In genomic region chr15:64779630-64780029, GRCh38 we compare ENCODE assay signal across 2 cellular contexts.
TF ChIP-seq lines count a peak whose summit lies in the region.

No MANE protein-coding gene starts in this region.

TF ChIP-seq in WTC11, 78 proteins besides CTCF, POLR2A, EP300 and RAD21:
- no peak for TF ChIP-seq ZNF263 (CRISPR knock-in tag; IDR thresholded peaks at IDR 0.05; ENCODE audit: low read depth)
- TF ChIP-seq ZNF121 (CRISPR knock-in tag; IDR thresholded peaks at IDR 0.05): peak; percentile 91

TF ChIP-seq in H1, 55 proteins besides CTCF, POLR2A, EP300 and RAD21:
- no peak for TF ChIP-seq NRF1 (IDR thresholded peaks at IDR 0.05; ENCODE audit: low read depth, low read length)
- TF ChIP-seq PHF8 (conservative IDR thresholded peaks at IDR 0.05; ENCODE audit: low read depth, low read length): no peak
- no peak for TF ChIP-seq BCL11A (IDR thresholded peaks at IDR 0.05; ENCODE audit: low read depth in 2 of 2, low read length in 2 of 2)
- TF ChIP-seq POLR2AphosphoS5 (IDR thresholded peaks at IDR 0.05; ENCODE audit: low read depth, low read length): no peak
- no peak for TF ChIP-seq SP2 (IDR thresholded peaks at IDR 0.05; ENCODE audit: low read length)
- no peak for TF ChIP-seq ASH2L (IDR thresholded peaks at IDR 0.05; ENCODE audit: low read length)
- no peak for TF ChIP-seq CHD2 (IDR thresholded peaks at IDR 0.05; ENCODE audit: low read length)
- no peak for TF ChIP-seq CHD7 (IDR thresholded peaks at IDR 0.05; ENCODE audit: insufficient replicate concordance, low read length)
- TF ChIP-seq SIX5 (IDR thresholded peaks at IDR 0.05; ENCODE audit: low read depth, low read length): no peak
- TF ChIP-seq EZH2 (IDR thresholded peaks at IDR 0.05; ENCODE audit: low read depth, low read length, severe bottlenecking): no peak
- TF ChIP-seq SIRT6 (IDR thresholded peaks at IDR 0.05; ENCODE audit: low read length): no peak
- TF ChIP-seq POU5F1 (IDR thresholded peaks at IDR 0.05; ENCODE audit: low read depth, low read length): no peak
- TF ChIP-seq E2F6 (IDR thresholded peaks at IDR 0.05): no peak
- no peak for TF ChIP-seq GABPA (IDR thresholded peaks at IDR 0.05; ENCODE audit: borderline replicate concordance, insufficient read depth, low read length)
- no peak for TF ChIP-seq RXRA (IDR thresholded peaks at IDR 0.05; ENCODE audit: insufficient read depth, low read depth, low read length)
- no peak for TF ChIP-seq SRF (IDR thresholded peaks at IDR 0.05; ENCODE audit: low read depth, low read length)
- no peak for TF ChIP-seq NANOG (IDR thresholded peaks at IDR 0.05; ENCODE audit: insufficient read depth, low read depth, low read length, poor library complexity, severe bottlenecking)
- TF ChIP-seq ZNF274 (IDR thresholded peaks at IDR 0.05; ENCODE audit: borderline replicate concordance, extremely low read depth, low read length): no peak
- TF ChIP-seq CTBP2 (IDR thresholded peaks at IDR 0.05; ENCODE audit: borderline replicate concordance, insufficient read depth, insufficient read length, low read length): no peak
- TF ChIP-seq FOSL1 (IDR thresholded peaks at IDR 0.05; ENCODE audit: insufficient read depth, low read depth, low read length): no peak
TF ChIP-seq in H1: peak in this region for 0.
